In genomic region chr3:112990672-112991602, GRCh38 we compare ENCODE assay signal across 8 cellular contexts. TPM values are rescaled to one million over a fixed set of nuclear protein-coding genes. Genes with fewer than 3 reads are reported as not detected.
DNase-seq lines count a peak whose midpoint lies in the region; ATAC-seq and TF ChIP-seq lines count a peak whose summit lies in the region.

TSS of gene GTPBP8 (plus strand) at chr3:112990984. CDS start at chr3:112991000, 16 bp downstream.

- peaks cover 35% of the 10 kb centered on the region for H3K4me1 ChIP-seq in DOHH2 (ENCODE audit: control insufficient read depth, low read length)
- peaks cover 19% of the 10 kb centered on the region for H3K4me1 ChIP-seq in GM23338 (ENCODE audit: insufficient read depth)

- TF ChIP-seq CTCF in DOHH2 (IDR thresholded peaks at IDR 0.05; ENCODE audit: low read depth, low read length, poor library complexity, severe bottlenecking), result no peak
- TF ChIP-seq CTCF in GM23338 (conservative IDR thresholded peaks at IDR 0.05; ENCODE audit: low read depth in 2 of 2), result no peak
- TF ChIP-seq CTCF in fibroblast of mammary gland (conservative IDR thresholded peaks at IDR 0.05; ENCODE audit: control insufficient read depth, insufficient read depth, low read depth, low read length), result no peak

- H3K79me2 ChIP-seq in DOHH2 (ENCODE audit: control insufficient read depth, low read length) (peaks cover 38% of the 10 kb centered on the region), GM23338 (replicated peaks; ENCODE audit: insufficient read depth) (peaks cover 41% of the 10 kb centered on the region)

- DNase-seq in GM23338 (ENCODE audit: low spot score) (peak; percentile 95), LHCN-M2 (ENCODE audit: low read depth) (peak; percentile 85), RPMI8226 (peak; percentile 94), fibroblast of mammary gland (ENCODE audit: low read depth) (peak; percentile 86)
- peak; percentile 67 to 87 (median 78) for DNase-seq in naive thymus-derived CD8-positive, alpha-beta T cell
- DNase-seq in stimulated activated naive CD4-positive, alpha-beta T cell (lab: John Stamatoyannopoulos, UW), result peak; percentile 65 to 87 (median 73)

- H3K4me2 ChIP-seq in DOHH2 (ENCODE audit: low read length) (peak within 1 kb of the TSS; percentile 94), GM23338 (peak within 1 kb of the TSS; percentile 86)

- peak; percentile 97 for ATAC-seq in GM23338
- ATAC-seq in activated T-helper 17 cell treated with anti-CD3 and anti-CD28 coated beads, Interleukin-2, amount 50 U/mL, for 72 hours (replicated peaks), result peak; percentile 95
- peak; percentile 90 to 93 for ATAC-seq in naive thymus-derived CD8-positive, alpha-beta T cell

- peak within 1 kb of the TSS; percentile 90 for H2AFZ ChIP-seq in GM23338

- peak within 1 kb of the TSS; percentile 90 for H3K4me3 Mint-ChIP-seq in GM23338
- H3K4me3 Mint-ChIP-seq in activated T-helper 17 cell treated with anti-CD3 and anti-CD28 coated beads, Interleukin-2, amount 50 U/mL, for 72 hours, result peak within 1 kb of the TSS; percentile 88
- peak within 1 kb of the TSS; percentile 87 to 98 (median 94) for H3K4me3 Mint-ChIP-seq in naive thymus-derived CD8-positive, alpha-beta T cell

- H3F3A ChIP-seq in DOHH2 (ENCODE audit: control insufficient read depth, insufficient read depth), result peaks cover 10% of the 10 kb centered on the region
- no peaks in the 10 kb centered on the region for H3F3A ChIP-seq in GM23338 (replicated peaks; ENCODE audit: low read depth)

- H3K27me3 ChIP-seq in DOHH2 (ENCODE audit: control insufficient read depth, low read length), result no peaks in the 10 kb centered on the region
- H3K27me3 ChIP-seq in GM23338 (ENCODE audit: insufficient read depth), result no peaks in the 10 kb centered on the region

- H3K27ac ChIP-seq in DOHH2 (ENCODE audit: low read depth, low read length), result peak within 1 kb of the TSS; percentile 77
- peak within 1 kb of the TSS; percentile 98 for H3K27ac ChIP-seq in GM23338 (ENCODE audit: low read depth)

- H4K20me1 ChIP-seq in DOHH2 (ENCODE audit: control insufficient read depth, insufficient read depth, low read depth, low read length) (no peaks in the 10 kb centered on the region), GM23338 (replicated peaks; ENCODE audit: insufficient read depth) (no peaks in the 10 kb centered on the region)

- H3K9me2 ChIP-seq in DOHH2 (replicated peaks; ENCODE audit: control insufficient read depth, low read length) (no peaks in the 10 kb centered on the region), GM23338 (ENCODE audit: insufficient read depth) (no peaks in the 10 kb centered on the region)

- peaks cover 7% of the 10 kb centered on the region for H3K36me3 ChIP-seq in DOHH2 (ENCODE audit: control insufficient read depth, low read length)
- no peaks in the 10 kb centered on the region for H3K36me3 ChIP-seq in GM23338 (ENCODE audit: insufficient read depth)

- H3K9me3 ChIP-seq in DOHH2 (ENCODE audit: control insufficient read depth, insufficient read depth, low read length), result no peaks in the 10 kb centered on the region

- H3K9me3 Mint-ChIP-seq in GM23338, result no peaks in the 10 kb centered on the region
- H3K9me3 Mint-ChIP-seq in activated T-helper 17 cell treated with anti-CD3 and anti-CD28 coated beads, Interleukin-2, amount 50 U/mL, for 72 hours, result no peaks in the 10 kb centered on the region
- no peaks in the 10 kb centered on the region for H3K9me3 Mint-ChIP-seq in naive thymus-derived CD8-positive, alpha-beta T cell

- POLR2A ChIA-PET in naive thymus-derived CD8-positive, alpha-beta T cell (lab: Charles Lee), result interaction anchor here (0.6 to 3.0 kb wide), 12 partner anchors 9 to 503 kb away, joined by 3 to 25 read pairs (median 6); partner anchors contain the start of genes ATG3, CD200R1 and SLC35A5

- H3K4me3 ChIP-seq in DOHH2 (ENCODE audit: low read length) (peak within 1 kb of the TSS; percentile 98), GM23338 (peak within 1 kb of the TSS; percentile 69), fibroblast of mammary gland (ENCODE audit: control insufficient read depth, low read depth, low read length) (peak within 1 kb of the TSS; percentile 96)

- H3K4me1 Mint-ChIP-seq in GM23338, result peaks cover 21% of the 10 kb centered on the region
- peaks cover 29% of the 10 kb centered on the region for H3K4me1 Mint-ChIP-seq in activated T-helper 17 cell treated with anti-CD3 and anti-CD28 coated beads, Interleukin-2, amount 50 U/mL, for 72 hours
- peaks cover 22 to 52% (median 49%) of the 10 kb centered on the region in 4 donors for H3K4me1 Mint-ChIP-seq in naive thymus-derived CD8-positive, alpha-beta T cell

- peak within 1 kb of the TSS; percentile 99 for H3K27ac Mint-ChIP-seq in GM23338
- H3K27ac Mint-ChIP-seq in activated T-helper 17 cell treated with anti-CD3 and anti-CD28 coated beads, Interleukin-2, amount 50 U/mL, for 72 hours, result peak within 1 kb of the TSS; percentile 92
- peak within 1 kb of the TSS; percentile 90 to 98 (median 96) for H3K27ac Mint-ChIP-seq in naive thymus-derived CD8-positive, alpha-beta T cell

- no peaks in the 10 kb centered on the region for H3K36me3 Mint-ChIP-seq in GM23338 (ENCODE audit: low read depth)
- H3K36me3 Mint-ChIP-seq in activated T-helper 17 cell treated with anti-CD3 and anti-CD28 coated beads, Interleukin-2, amount 50 U/mL, for 72 hours (ENCODE audit: low read depth), result peaks cover 25% of the 10 kb centered on the region
- peaks cover 0 to 25% (median 2%) of the 10 kb centered on the region in 3 donors for H3K36me3 Mint-ChIP-seq in naive thymus-derived CD8-positive, alpha-beta T cell

- H3K27me3 Mint-ChIP-seq in GM23338 (ENCODE audit: insufficient read depth, low read depth, poor library complexity), result no peaks in the 10 kb centered on the region
- H3K27me3 Mint-ChIP-seq in activated T-helper 17 cell treated with anti-CD3 and anti-CD28 coated beads, Interleukin-2, amount 50 U/mL, for 72 hours, result no peaks in the 10 kb centered on the region
- H3K27me3 Mint-ChIP-seq in naive thymus-derived CD8-positive, alpha-beta T cell, result no peaks in the 10 kb centered on the region

TF ChIP-seq in GM23338, 12 proteins besides CTCF, POLR2A, EP300 and RAD21 (continues in another document):
- peak; percentile 88 for TF ChIP-seq POLR2AphosphoS5 (IDR thresholded peaks at IDR 0.05; ENCODE audit: low read depth)
- peak; percentile 88 for TF ChIP-seq CREB1 (CRISPR knock-in tag; IDR thresholded peaks at IDR 0.05; ENCODE audit: low read depth)
- TF ChIP-seq, protein P1, sequence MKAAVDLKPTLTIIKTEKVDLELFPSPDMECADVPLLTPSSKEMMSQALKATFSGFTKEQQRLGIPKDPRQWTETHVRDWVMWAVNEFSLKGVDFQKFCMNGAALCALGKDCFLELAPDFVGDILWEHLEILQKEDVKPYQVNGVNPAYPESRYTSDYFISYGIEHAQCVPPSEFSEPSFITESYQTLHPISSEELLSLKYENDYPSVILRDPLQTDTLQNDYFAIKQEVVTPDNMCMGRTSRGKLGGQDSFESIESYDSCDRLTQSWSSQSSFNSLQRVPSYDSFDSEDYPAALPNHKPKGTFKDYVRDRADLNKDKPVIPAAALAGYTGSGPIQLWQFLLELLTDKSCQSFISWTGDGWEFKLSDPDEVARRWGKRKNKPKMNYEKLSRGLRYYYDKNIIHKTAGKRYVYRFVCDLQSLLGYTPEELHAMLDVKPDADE (IDR thresholded peaks at IDR 0.05), result peak; percentile 77
- TF ChIP-seq EZH2 (IDR thresholded peaks at IDR 0.05; ENCODE audit: low read depth, unreplicated experiment), result no peak
- TF ChIP-seq, protein P2, sequence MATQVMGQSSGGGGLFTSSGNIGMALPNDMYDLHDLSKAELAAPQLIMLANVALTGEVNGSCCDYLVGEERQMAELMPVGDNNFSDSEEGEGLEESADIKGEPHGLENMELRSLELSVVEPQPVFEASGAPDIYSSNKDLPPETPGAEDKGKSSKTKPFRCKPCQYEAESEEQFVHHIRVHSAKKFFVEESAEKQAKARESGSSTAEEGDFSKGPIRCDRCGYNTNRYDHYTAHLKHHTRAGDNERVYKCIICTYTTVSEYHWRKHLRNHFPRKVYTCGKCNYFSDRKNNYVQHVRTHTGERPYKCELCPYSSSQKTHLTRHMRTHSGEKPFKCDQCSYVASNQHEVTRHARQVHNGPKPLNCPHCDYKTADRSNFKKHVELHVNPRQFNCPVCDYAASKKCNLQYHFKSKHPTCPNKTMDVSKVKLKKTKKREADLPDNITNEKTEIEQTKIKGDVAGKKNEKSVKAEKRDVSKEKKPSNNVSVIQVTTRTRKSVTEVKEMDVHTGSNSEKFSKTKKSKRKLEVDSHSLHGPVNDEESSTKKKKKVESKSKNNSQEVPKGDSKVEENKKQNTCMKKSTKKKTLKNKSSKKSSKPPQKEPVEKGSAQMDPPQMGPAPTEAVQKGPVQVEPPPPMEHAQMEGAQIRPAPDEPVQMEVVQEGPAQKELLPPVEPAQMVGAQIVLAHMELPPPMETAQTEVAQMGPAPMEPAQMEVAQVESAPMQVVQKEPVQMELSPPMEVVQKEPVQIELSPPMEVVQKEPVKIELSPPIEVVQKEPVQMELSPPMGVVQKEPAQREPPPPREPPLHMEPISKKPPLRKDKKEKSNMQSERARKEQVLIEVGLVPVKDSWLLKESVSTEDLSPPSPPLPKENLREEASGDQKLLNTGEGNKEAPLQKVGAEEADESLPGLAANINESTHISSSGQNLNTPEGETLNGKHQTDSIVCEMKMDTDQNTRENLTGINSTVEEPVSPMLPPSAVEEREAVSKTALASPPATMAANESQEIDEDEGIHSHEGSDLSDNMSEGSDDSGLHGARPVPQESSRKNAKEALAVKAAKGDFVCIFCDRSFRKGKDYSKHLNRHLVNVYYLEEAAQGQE (IDR thresholded peaks at IDR 0.05; ENCODE audit: unreplicated experiment), result no peak

RNA-seq across cellular contexts. Expression of gene GTPBP8, which starts in this region (rescaled TPM):
- 18.7 and 47.1 TPM in 2 replicates for total RNA-seq in GM23338 (2014; rRNA removed; shearing (Covaris generic))
- polyA plus RNA-seq in GM23338 (2016; fragmentation: Nextera tagmentation; extraction: Ambion mirVana), result 36.8 and 39.9 TPM in 2 replicates
- 23.1 and 28.3 TPM in 2 replicates for total RNA-seq in LHCN-M2 (2014; rRNA removed)
- polyA plus RNA-seq in LHCN-M2 (2012), result 10.1 TPM
- total RNA-seq in activated T-helper 17 cell treated with anti-CD3 and anti-CD28 coated beads, Interleukin-2, amount 50 U/mL, for 72 hours, result 10 to 100 TPM; 18.8 to 23.6 TPM
- 10 to 100 TPM; 29.3 to 36.9 TPM for total RNA-seq in naive thymus-derived CD8-positive, alpha-beta T cell
- polyA plus RNA-seq in naive thymus-derived CD8-positive, alpha-beta T cell, result 10 to 100 TPM; 22.8 to 26.4 (median 25.9) TPM

Comparison
In these comparisons a context has a peak if more than half of its experiments do, and no peak if none do; other contexts are left out.
1. Peak in every context shown above with its lines: DNase-seq, ATAC-seq, H3K4me3 ChIP-seq and H3K27ac ChIP-seq.